In the genomic region with DNA sequence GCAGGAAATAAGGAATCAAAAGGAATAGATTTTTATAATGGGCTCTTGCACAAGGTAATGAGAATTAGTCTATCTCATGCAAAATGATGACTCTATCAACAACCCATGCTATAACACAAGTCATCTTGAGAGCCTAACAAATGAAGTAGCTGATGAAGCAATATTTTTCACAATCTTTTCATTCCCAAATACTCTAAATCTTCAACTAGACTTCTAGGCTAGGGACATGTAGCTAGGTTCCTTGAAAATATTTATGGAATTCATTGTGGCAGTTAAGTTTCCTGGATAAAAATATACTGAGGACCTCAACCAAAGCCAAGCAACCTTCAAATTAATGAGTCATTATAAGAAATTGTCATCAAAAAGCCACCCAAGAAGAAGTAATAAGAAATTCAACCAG, we compare ENCODE assay signal across 26 cellular contexts. TPM values are rescaled to one million over a fixed set of nuclear protein-coding genes. Genes with fewer than 3 reads are reported as not detected.
DNase-seq lines count a peak whose midpoint lies in the region; ATAC-seq, FAIRE-seq and TF ChIP-seq lines count a peak whose summit lies in the region.
"Had no signal": no experiment of that assay in that cellular context is flagged by ENCODE, and none has a peak within 500 bp of the region (broad histone marks: within the 10 kb centered on the region; RNA-seq: fewer than 3 reads in every experiment).

No MANE protein-coding gene starts in this region.

- H3K4me2 ChIP-seq in K562 (ENCODE audit: insufficient read depth, low read length) = no peak overlapping the region
- H3K4me2 ChIP-seq in mesenchymal stem cell (ENCODE audit: low read length, poor library complexity, severe bottlenecking) = no peak overlapping the region

- H3K4ac ChIP-seq in mesenchymal stem cell (ENCODE audit: low read depth in 1 of 2, low read length in 2 of 2) = no peak overlapping the region

- H3K79me2 ChIP-seq in K562 (ENCODE audit: control insufficient read depth, insufficient read depth, low read length) = no peaks in the 10 kb centered on the region

- no peak for TF ChIP-seq CTCF in K562 (IDR thresholded peaks at IDR 0.05 in 2 of 3, conservative IDR thresholded peaks at IDR 0.05 in 1 of 3; ENCODE audit: insufficient read depth in 2 of 3, low read depth in 1 of 3, low read length in 3 of 3)
- TF ChIP-seq CTCF in uterus (IDR thresholded peaks at IDR 0.05) = no peak

- H3K4me3 Mint-ChIP-seq in activated CD8-positive, alpha-beta T cell treated with anti-CD3 and anti-CD28 coated beads, Interleukin-2, amount 10 ng/mL, durations not matched to agents 7 days and 5 days = no peak overlapping the region
- H3K4me3 Mint-ChIP-seq: B cell; central memory CD8-positive, alpha-beta T cell; nephron progenitor cell; stimulated activated memory B cell treated with anti-CD40 and anti-IgM and Interleukin-4, amounts not matched to agents 10 μg/mL and 1 μg/mL and 100 μg/mL, for 72 hours had no signal

- H3K4me1 Mint-ChIP-seq in activated CD8-positive, alpha-beta T cell treated with anti-CD3 and anti-CD28 coated beads, Interleukin-2, amount 10 ng/mL, durations not matched to agents 7 days and 5 days (ENCODE audit: low read depth) = no peaks in the 10 kb centered on the region
- H3K4me1 Mint-ChIP-seq: central memory CD8-positive, alpha-beta T cell; nephron progenitor cell; stimulated activated memory B cell treated with anti-CD40 and anti-IgM and Interleukin-4, amounts not matched to agents 10 μg/mL and 1 μg/mL and 100 μg/mL, for 72 hours had no signal

- no peak overlapping the region for H2AK5ac ChIP-seq in mesenchymal stem cell (ENCODE audit: low read length, severe bottlenecking)

- no peak overlapping the region for H2BK12ac ChIP-seq in mesenchymal stem cell (ENCODE audit: low read length in 2 of 2)

- no peak overlapping the region for H3K23ac ChIP-seq in mesenchymal stem cell (ENCODE audit: low read length in 2 of 2)

- H4K8ac ChIP-seq in mesenchymal stem cell (ENCODE audit: low read length) = no peak overlapping the region

- H3K4me1 ChIP-seq in K562 (replicated peaks in 1 of 2; ENCODE audit: control insufficient read depth in 2 of 2, insufficient read depth in 2 of 2, low read length in 2 of 2) (no peaks in the 10 kb centered on the region), mesenchymal stem cell (ENCODE audit: control insufficient read depth, insufficient read depth, low read depth, low read length) (no peaks in the 10 kb centered on the region), uterus (no peaks in the 10 kb centered on the region)
- H3K4me1 ChIP-seq: Caco-2, left lung, testis had no signal

- TF ChIP-seq POLR2A in K562 (conservative IDR thresholded peaks at IDR 0.05) (no peak), uterus (IDR thresholded peaks at IDR 0.05) (no peak)

- no peak overlapping the region for H4K91ac ChIP-seq in mesenchymal stem cell (ENCODE audit: low read length)

- no peaks in the 10 kb centered on the region for H3K79me1 ChIP-seq in mesenchymal stem cell (replicated peaks; ENCODE audit: low read length, poor library complexity, severe bottlenecking)

- H3K9me3 ChIP-seq in K562 (replicated peaks; ENCODE audit: control insufficient read depth, insufficient read depth, low read depth, low read length) (no peaks in the 10 kb centered on the region), mesenchymal stem cell (ENCODE audit: control insufficient read depth, low read length) (no peaks in the 10 kb centered on the region), uterus (no peaks in the 10 kb centered on the region)
- H3K9me3 ChIP-seq: Caco-2, left lung, testis had no signal

- no peak for TF ChIP-seq RAD21 in K562 (CRISPR knock-in tag; conservative IDR thresholded peaks at IDR 0.05 in 1 of 2, IDR thresholded peaks at IDR 0.05 in 1 of 2)

- no peaks in the 10 kb centered on the region for H3K27me3 Mint-ChIP-seq in activated CD8-positive, alpha-beta T cell treated with anti-CD3 and anti-CD28 coated beads, Interleukin-2, amount 10 ng/mL, durations not matched to agents 7 days and 5 days (ENCODE audit: low read depth)
- H3K27me3 Mint-ChIP-seq: B cell; central memory CD8-positive, alpha-beta T cell; stimulated activated memory B cell treated with anti-CD40 and anti-IgM and Interleukin-4, amounts not matched to agents 10 μg/mL and 1 μg/mL and 100 μg/mL, for 72 hours had no signal

- CTCF ChIA-PET in K562 (lab: Yijun Ruan, JAX; ENCODE audit: low intra/inter-chr PET ratio) = no interaction called here
- CTCF ChIA-PET in activated CD8-positive, alpha-beta T cell treated with anti-CD3 and anti-CD28 coated beads, Interleukin-2, amount 10 ng/mL, durations not matched to agents 7 days and 5 days (lab: Charles Lee) = interaction anchor here (2.1 kb wide), 1 partner anchor 9 kb away, joined by 8 read pairs; no protein-coding TSS in a partner anchor

- DNase-seq in AG20443 (ENCODE audit: low spot score) (peak; percentile 28), HS-27A (ENCODE audit: low read depth) (peak; percentile 71), K562 (ENCODE audit: extremely low read depth in 1 of 4, low spot score in 3 of 4) (no peak), mesenchymal stem cell (no peak), uterus (no peak)
- no peak for DNase-seq in activated CD8-positive, alpha-beta T cell treated with anti-CD3 and anti-CD28 coated beads, Interleukin-2, amount 10 ng/mL, durations not matched to agents 7 days and 5 days
- no peak for DNase-seq in activated T-cell treated with anti-CD3 and anti-CD28 coated beads, Interleukin-2, amount 50 U/mL, for 48 hours
- DNase-seq: activated naive CD4-positive, alpha-beta T cell treated with Interleukin-2 at 50 U/mL for 16 hours; activated T-cell treated with anti-CD3 and anti-CD28 coated beads for 4 hours; Caco-2; effector CD4-positive, alpha-beta T cell; head of caudate nucleus; left lung; NCI-H1092 treated with DMSO at 0.1 percent for 48 hours; NCI-H2029 treated with DMSO at 0.1 percent for 48 hours; NCI-H446; nephron progenitor cell; PC-3; posterior cingulate gyrus; stimulated activated CD4-positive, alpha-beta T cell treated with anti-CD3 and anti-CD28 coated beads, Interleukin-1b, Interleukin-23, amount 100 ng/mL, for 48 hours; testis had no signal

- H3K27ac ChIP-seq in K562 (ENCODE audit: extremely low read depth, low read depth, low read length) (no peak overlapping the region), mesenchymal stem cell (ENCODE audit: low read length, poor library complexity, severe bottlenecking) (peak overlapping the region; percentile 56), uterus (no peak overlapping the region)
- H3K27ac ChIP-seq: left lung, testis had no signal

- POLR2A ChIA-PET in K562 (lab: Yijun Ruan, JAX) = no interaction called here
- POLR2A ChIA-PET in activated CD8-positive, alpha-beta T cell treated with anti-CD3 and anti-CD28 coated beads, Interleukin-2, amount 10 ng/mL, durations not matched to agents 7 days and 5 days (lab: Charles Lee) = no interaction called here

- no peak overlapping the region for H2BK15ac ChIP-seq in mesenchymal stem cell (ENCODE audit: low read depth, poor library complexity, severe bottlenecking)

- H2BK5ac ChIP-seq in mesenchymal stem cell (ENCODE audit: low read depth, low read length, poor library complexity, severe bottlenecking) = no peak overlapping the region

- H2BK120ac ChIP-seq in mesenchymal stem cell (ENCODE audit: low read depth, low read length) = no peak overlapping the region

- in situ Hi-C loops in K562 (cut with MboI) = no loop called here

- no peak overlapping the region for H3K18ac ChIP-seq in mesenchymal stem cell (ENCODE audit: low read depth in 1 of 2, low read length in 2 of 2)

- H3K9ac ChIP-seq in K562 (ENCODE audit: insufficient read depth in 1 of 2, low read depth in 2 of 2, low read length in 2 of 2) (no peak overlapping the region), mesenchymal stem cell (ENCODE audit: low read length) (peak overlapping the region; percentile 11)

- H2AFZ ChIP-seq in K562 (ENCODE audit: low read depth, low read length) (no peak overlapping the region), mesenchymal stem cell (ENCODE audit: low read depth, low read length) (no peak overlapping the region)

- H3K14ac ChIP-seq in mesenchymal stem cell (ENCODE audit: low read length in 2 of 2) = no peak overlapping the region

- ATAC-seq in K562 = no peak
- no peak for ATAC-seq in GM19023 (IDR thresholded peaks at IDR 0.05; ENCODE audit: unreplicated experiment)
- no peak for ATAC-seq in activated CD8-positive, alpha-beta T cell treated with anti-CD3 and anti-CD28 coated beads, Interleukin-2, amount 10 ng/mL, durations not matched to agents 7 days and 5 days
- ATAC-seq: esophagus mucosa; left lung; PC-3; stimulated activated memory B cell treated with anti-CD40 and anti-IgM and Interleukin-4, amounts not matched to agents 10 μg/mL and 1 μg/mL and 100 μg/mL, for 72 hours had no signal

- H3K27me3 ChIP-seq in K562 (ENCODE audit: control insufficient read depth in 2 of 2, insufficient read depth in 2 of 2, low read length in 2 of 2) (no peaks in the 10 kb centered on the region), mesenchymal stem cell (ENCODE audit: control insufficient read depth in 1 of 2, insufficient read depth in 1 of 2, low read length in 2 of 2) (no peaks in the 10 kb centered on the region), uterus (no peaks in the 10 kb centered on the region)
- H3K27me3 ChIP-seq: left lung, testis had no signal

- no peaks in the 10 kb centered on the region for H3K36me3 Mint-ChIP-seq in activated CD8-positive, alpha-beta T cell treated with anti-CD3 and anti-CD28 coated beads, Interleukin-2, amount 10 ng/mL, durations not matched to agents 7 days and 5 days (ENCODE audit: low read depth)
- H3K36me3 Mint-ChIP-seq: stimulated activated memory B cell treated with anti-CD40 and anti-IgM and Interleukin-4, amounts not matched to agents 10 μg/mL and 1 μg/mL and 100 μg/mL, for 72 hours had no signal

- peaks cover 5% of the 10 kb centered on the region; the same call in 2 of the 3 replicates for H3K36me3 ChIP-seq in K562 (ENCODE audit: control insufficient read depth, insufficient read depth, low read length)
- H3K36me3 ChIP-seq in mesenchymal stem cell (ENCODE audit: control insufficient read depth in 1 of 2, insufficient read depth in 2 of 2, low read depth in 1 of 2, low read length in 2 of 2) = peaks cover 3 to 85% of the 10 kb centered on the region in 2 experiments
- no peaks in the 10 kb centered on the region for H3K36me3 ChIP-seq in uterus

- H3K4me3 ChIP-seq in K562 = no peak overlapping the region
- no peak overlapping the region for H3K4me3 ChIP-seq in mesenchymal stem cell (ENCODE audit: insufficient read depth in 1 of 2, low read depth in 1 of 2, low read length in 2 of 2)
- no peak overlapping the region for H3K4me3 ChIP-seq in uterus
- H3K4me3 ChIP-seq: left lung, testis had no signal

- no TSS peak for BruUV-seq in K562 (replicated peaks; lab: Mats Ljungman, UMichigan)

- H3K9me3 Mint-ChIP-seq in activated CD8-positive, alpha-beta T cell treated with anti-CD3 and anti-CD28 coated beads, Interleukin-2, amount 10 ng/mL, durations not matched to agents 7 days and 5 days (ENCODE audit: insufficient read depth) = no peaks in the 10 kb centered on the region
- H3K9me3 Mint-ChIP-seq: central memory CD8-positive, alpha-beta T cell; stimulated activated memory B cell treated with anti-CD40 and anti-IgM and Interleukin-4, amounts not matched to agents 10 μg/mL and 1 μg/mL and 100 μg/mL, for 72 hours had no signal

- no peaks in the 10 kb centered on the region for H4K20me1 ChIP-seq in K562 (replicated peaks; ENCODE audit: control insufficient read depth, insufficient read depth, low read length)

- TF ChIP-seq EP300 in K562 (IDR thresholded peaks at IDR 0.05; ENCODE audit: low read length) = no peak

- no peak overlapping the region for H3K27ac Mint-ChIP-seq in activated CD8-positive, alpha-beta T cell treated with anti-CD3 and anti-CD28 coated beads, Interleukin-2, amount 10 ng/mL, durations not matched to agents 7 days and 5 days
- H3K27ac Mint-ChIP-seq: B cell; stimulated activated memory B cell treated with anti-CD40 and anti-IgM and Interleukin-4, amounts not matched to agents 10 μg/mL and 1 μg/mL and 100 μg/mL, for 72 hours had no signal

- no peak for FAIRE-seq in K562 (lab: Jason Lieb, UNC)

- H3K9me1 ChIP-seq in K562 (ENCODE audit: control insufficient read depth, insufficient read depth, low read length) = no peaks in the 10 kb centered on the region

- intact Hi-C loops in K562 (cut with micrococcal nuclease) (no loop called here), uterus (cut with DNase I; ENCODE audit: low total_unique reads) (no loop called here)

RNA-seq across cellular contexts. Expression of a gene that starts 55.4 kb away (rescaled TPM):
- total RNA-seq in K562 (2011; cell fraction: chromatin; rRNA removed; ENCODE audit: low replicate concordance) = 20.6 and 37.4 TPM in 2 replicates
- total RNA-seq in K562 (2011; cell fraction: nucleolus; rRNA removed) = 16.2 and 19.3 TPM in 2 replicates
- total RNA-seq in K562 (2011; cell fraction: nucleoplasm; rRNA removed) = 28.5 and 39.2 TPM in 2 replicates
- total RNA-seq in K562 (2014; rRNA removed) (5.1 and 6.1 TPM in 2 replicates), K562 (2014; rRNA removed; fragmentation: Illumina TruSeq; extraction: Trizol) (11.3 TPM in 2 replicates), K562 (2015; rRNA removed; fragmentation: Illumina TruSeq; extraction: Trizol) (9.8 and 14.6 TPM in 2 replicates), K562 (2021) (9.6 and 10.0 TPM in 2 replicates), uterus (10 to 100 TPM; 27.4 to 60.1 (median 40.9) TPM)
- polyA plus RNA-seq in K562 (2011; rRNA removed) (10.4 and 11.0 TPM in 2 replicates), K562 (2014; fragmentation: Illumina TruSeq; extraction: Trizol) (5.8 and 7.4 TPM in 2 replicates), K562 (2014; fragmentation: Nextera tagmentation; extraction: Ambion mirVana) (1 to 10 TPM; 2.7 to 4.1 TPM), K562 (2014; rRNA removed) (5.9 and 8.5 TPM in 2 replicates)
- 3.4 and 3.6 TPM in 2 replicates for polyA plus RNA-seq in K562 (2011; cell fraction: cytosol; rRNA removed)
- polyA plus RNA-seq in K562 (2011; cell fraction: nucleus; rRNA removed) = 18.3 and 20.6 TPM in 2 replicates
- 3.5 and 5.6 TPM in 2 replicates for polyA plus RNA-seq in K562 (2012)
- 24.1 and 32.7 TPM in 2 replicates for polyA minus RNA-seq in K562 (2011; rRNA and poly(A)+ RNA removed)
- polyA minus RNA-seq in K562 (2011; cell fraction: cytosol; rRNA and poly(A)+ RNA removed) = 7.6 and 7.8 TPM in 2 replicates
- polyA minus RNA-seq in K562 (2011; cell fraction: nucleus; rRNA and poly(A)+ RNA removed) = 18.8 and 27.7 TPM in 2 replicates
- 47.2 TPM for polyA plus RNA-seq in mesenchymal stem cell (2013, experiment 1 of 2)
- 46.5 TPM for polyA plus RNA-seq in mesenchymal stem cell (2013, experiment 2 of 2)
- total RNA-seq in activated CD8-positive, alpha-beta T cell treated with anti-CD3 and anti-CD28 coated beads, Interleukin-2, amount 10 ng/mL, durations not matched to agents 7 days and 5 days = 1 to 10 TPM; 1.2 to 1.3 TPM

Comparison
In these comparisons a context has a peak if more than half of its experiments do, and no peak if none do; other contexts are left out.
1. DNase-seq: peak in AG20443 (single experiment) and HS-27A (single experiment); none in K562 (0 of 4), mesenchymal stem cell (single experiment), activated CD8-positive, alpha-beta T cell treated with anti-CD3 and anti-CD28 coated beads, Interleukin-2, amount 10 ng/mL, durations not matched to agents 7 days and 5 days (single experiment), activated T-cell treated with anti-CD3 and anti-CD28 coated beads, Interleukin-2, amount 50 U/mL, for 48 hours (0 of 2) and uterus (0 of 2).